In genomic region chr1:234503193-234504050, GRCh38 we compare ENCODE assay signal across 2 cellular contexts.
A peak's percentile ranks its signal among the peaks of the same experiment; 100 is the strongest.
TF ChIP-seq lines count a peak whose summit lies in the region.

No MANE protein-coding gene starts in this region.

TF ChIP-seq in liver, 16 proteins besides CTCF, POLR2A, EP300 and RAD21:
- no peak for TF ChIP-seq SP1 (IDR thresholded peaks at IDR 0.05)
- peak in 1 of 2 donors; percentile 29 for TF ChIP-seq HNF4A (conservative IDR thresholded peaks at IDR 0.05)

TF ChIP-seq in HepG2, 621 proteins besides CTCF, POLR2A, EP300 and RAD21:
- TF ChIP-seq TFDP1 (CRISPR knock-in tag; IDR thresholded peaks at IDR 0.05; ENCODE audit: borderline replicate concordance) (no peak), DZIP1 (CRISPR knock-in tag; IDR thresholded peaks at IDR 0.05) (no peak), GABPB1 (CRISPR knock-in tag; IDR thresholded peaks at IDR 0.05) (no peak), SP1 (IDR thresholded peaks at IDR 0.05) (no peak), SP1 (CRISPR knock-in tag; IDR thresholded peaks at IDR 0.05) (no peak), EZH2 (conservative IDR thresholded peaks at IDR 0.05; ENCODE audit: low read depth, low read length) (no peak), ZNF724P (CRISPR knock-in tag; IDR thresholded peaks at IDR 0.05; ENCODE audit: borderline replicate concordance) (no peak), JUN (CRISPR knock-in tag; IDR thresholded peaks at IDR 0.05) (no peak), ZNF160 (CRISPR knock-in tag; IDR thresholded peaks at IDR 0.05) (no peak), KAT2B (IDR thresholded peaks at IDR 0.05; ENCODE audit: borderline replicate concordance, low read depth, low read length) (no peak), AFF4 (CRISPR knock-in tag; IDR thresholded peaks at IDR 0.05) (no peak), SRF (IDR thresholded peaks at IDR 0.05; ENCODE audit: low read depth, low read length) (no peak), HDAC2 (CRISPR knock-in tag; IDR thresholded peaks at IDR 0.05) (no peak), RORA (CRISPR knock-in tag; IDR thresholded peaks at IDR 0.05) (no peak), NFIC (IDR thresholded peaks at IDR 0.05; ENCODE audit: low read length) (no peak), ZFP82 (CRISPR knock-in tag; IDR thresholded peaks at IDR 0.05; ENCODE audit: borderline replicate concordance) (no peak), ZBTB33 (CRISPR knock-in tag; IDR thresholded peaks at IDR 0.05) (no peak), DNMT1 (CRISPR knock-in tag; IDR thresholded peaks at IDR 0.05) (no peak)
TF ChIP-seq in HepG2: peak in this region for 0.
